In genomic region chr19:1399745-1400144, GRCh38 we compare ENCODE assay signal across 16 cellular contexts. TPM values are rescaled to one million over a fixed set of nuclear protein-coding genes. Genes with fewer than 3 reads are reported as not detected.
"Had no signal": no experiment of that assay in that cellular context is flagged by ENCODE, and none has a peak within 500 bp of the region (broad histone marks: within the 10 kb centered on the region; RNA-seq: fewer than 3 reads in every experiment).

No MANE protein-coding gene starts in this region.

- H3K9me3 ChIP-seq: breast epithelium, heart left ventricle, pancreas had no signal

- H3K27ac Mint-ChIP-seq: endodermal cell; naive B cell; stimulated activated memory B cell treated with anti-CD40 and anti-IgM and Interleukin-4, amounts not matched to agents 10 μg/mL and 1 μg/mL and 100 μg/mL, for 72 hours; type B pancreatic cell had no signal

- DNase-seq: activated CD4-positive, alpha-beta T cell treated with anti-CD3 and anti-CD28 coated beads, Interleukin-2, amount 10 ng/mL, durations not matched to agents 7 days and 5 days; activated CD8-positive, alpha-beta memory T cell treated with anti-CD3 and anti-CD28 coated beads for 24 hours; activated naive CD4-positive, alpha-beta T cell; dermis blood vessel endothelial cell; endodermal cell; naive B cell; stimulated activated CD4-positive, alpha-beta T cell treated with anti-CD3 and anti-CD28 coated beads, Interleukin-12 subunit alpha, Interleukin-12 subunit beta, amount 100 ng/mL, for 4 hours; T-helper 2 cell had no signal

- H3K27me3 Mint-ChIP-seq: activated CD4-positive, alpha-beta T cell treated with anti-CD3 and anti-CD28 coated beads, Interleukin-2, amount 10 ng/mL, durations not matched to agents 7 days and 5 days; type B pancreatic cell had no signal

- H3K36me3 ChIP-seq: breast epithelium, pancreas had no signal

- ATAC-seq: stimulated activated memory B cell treated with anti-CD40 and anti-IgM and Interleukin-4, amounts not matched to agents 10 μg/mL and 1 μg/mL and 100 μg/mL, for 72 hours had no signal

- H3K27me3 ChIP-seq: breast epithelium, pancreas had no signal

- H3K36me3 Mint-ChIP-seq: naive B cell, type B pancreatic cell had no signal

- H3K9me3 Mint-ChIP-seq: activated CD4-positive, alpha-beta T cell treated with anti-CD3 and anti-CD28 coated beads, Interleukin-2, amount 10 ng/mL, durations not matched to agents 7 days and 5 days; endodermal cell; naive B cell; stimulated activated memory B cell treated with anti-CD40 and anti-IgM and Interleukin-4, amounts not matched to agents 10 μg/mL and 1 μg/mL and 100 μg/mL, for 72 hours; type B pancreatic cell had no signal

- FAIRE-seq: frontal cortex, pancreas, TTC549 had no signal

RNA-seq across cellular contexts. Expression of gene APC2, which starts 50.2 kb away (rescaled TPM):
- total RNA-seq: epithelial cell of proximal tubule had no signal
